9 cellular contexts compared by ENCODE assay signal in genomic region chr18:48825101-48825745, GRCh38.
DNase-seq lines count a peak whose midpoint lies in the region; ATAC-seq and TF ChIP-seq lines count a peak whose summit lies in the region.
"Had no signal": no experiment of that assay in that cellular context is flagged by ENCODE, and none has a peak within 500 bp of the region (broad histone marks: within the 10 kb centered on the region; RNA-seq: fewer than 3 reads in every experiment).

No MANE protein-coding gene starts in this region.

- peaks cover 37% of the 10 kb centered on the region for H3F3A ChIP-seq in neural progenitor cell (ENCODE audit: low read depth)

- CTCF ChIA-PET in activated B cell treated with CpG ODN at 0.5 μM for 24 hours (lab: Charles Lee) (no interaction called here), Caco-2 (lab: Charles Lee) (no interaction called here)

- H3K36me3 ChIP-seq in BLaER1: peaks cover 10% of the 10 kb centered on the region; the same call in 1 of the 2 replicates
- no peaks in the 10 kb centered on the region for H3K36me3 ChIP-seq in neural progenitor cell
- H3K36me3 ChIP-seq in tibial nerve: peaks cover 0 to 32% (median 0%) of the 10 kb centered on the region in 3 donors
- H3K36me3 ChIP-seq in Caco-2 (ENCODE audit: control insufficient read depth, insufficient read depth, low read length): no peaks in the 10 kb centered on the region

- no peaks in the 10 kb centered on the region for H3K9me3 Mint-ChIP-seq in activated B cell treated with CpG ODN at 0.5 μM for 24 hours
- H3K9me3 Mint-ChIP-seq in neural progenitor cell: peaks cover 14% of the 10 kb centered on the region
- no peaks in the 10 kb centered on the region for H3K9me3 Mint-ChIP-seq in Caco-2 (ENCODE audit: unreplicated experiment)

- peaks cover 16% of the 10 kb centered on the region for H3K4me1 Mint-ChIP-seq in activated B cell treated with CpG ODN at 0.5 μM for 24 hours
- peaks cover 58% of the 10 kb centered on the region for H3K4me1 Mint-ChIP-seq in neural progenitor cell
- peaks cover 19% of the 10 kb centered on the region for H3K4me1 Mint-ChIP-seq in Caco-2 (ENCODE audit: low read depth, unreplicated experiment)

- no peak for TF ChIP-seq CTCF in activated B cell treated with CpG ODN at 0.5 μM for 24 hours (IDR thresholded peaks at IDR 0.05)
- TF ChIP-seq CTCF in neural progenitor cell (IDR thresholded peaks at IDR 0.05): no peak
- no peak for TF ChIP-seq CTCF in tibial nerve (IDR thresholded peaks at IDR 0.05)
- no peak for TF ChIP-seq CTCF in Caco-2 (IDR thresholded peaks at IDR 0.05; ENCODE audit: insufficient read depth in 1 of 2, low read depth in 1 of 2, low read length in 1 of 2, severe bottlenecking in 1 of 2, unreplicated experiment in 1 of 2)

- H3K4me1 ChIP-seq in BLaER1 (peaks cover 77% of the 10 kb centered on the region), neural progenitor cell (peaks cover 49% of the 10 kb centered on the region), tibial nerve (peaks cover 0 to 60% (median 22%) of the 10 kb centered on the region in 4 donors), Caco-2 (peaks cover 9% of the 10 kb centered on the region; the same call in 1 of the 2 replicates)

- no peak for TF ChIP-seq POLR2A in tibial nerve (IDR thresholded peaks at IDR 0.05)

- H3K4me3 Mint-ChIP-seq in activated B cell treated with CpG ODN at 0.5 μM for 24 hours (no peak overlapping the region), neural progenitor cell (no peak overlapping the region), Caco-2 (ENCODE audit: unreplicated experiment) (no peak overlapping the region)

- no peak overlapping the region for H2AFZ ChIP-seq in neural progenitor cell (replicated peaks)

- H3K27ac Mint-ChIP-seq in activated B cell treated with CpG ODN at 0.5 μM for 24 hours (no peak overlapping the region), neural progenitor cell (peak overlapping the region; percentile 85), Caco-2 (ENCODE audit: unreplicated experiment) (no peak overlapping the region)

- H4K20me1 ChIP-seq in BLaER1 (no peaks in the 10 kb centered on the region), neural progenitor cell (ENCODE audit: low read depth) (no peaks in the 10 kb centered on the region)

- peak; percentile 2 for DNase-seq in activated B cell treated with CpG ODN at 0.5 μM for 24 hours
- peak; percentile 76 for DNase-seq in fibroblast of peridontal ligament (ENCODE audit: extremely low read depth)
- DNase-seq in neural progenitor cell (ENCODE audit: low spot score): no peak
- no peak for DNase-seq in tibial nerve (ENCODE audit: low spot score in 2 of 2)
- no peak for DNase-seq in Caco-2
- DNase-seq: NCI-H510A had no signal

- no peaks in the 10 kb centered on the region for H3K36me3 Mint-ChIP-seq in activated B cell treated with CpG ODN at 0.5 μM for 24 hours (ENCODE audit: low read depth)
- H3K36me3 Mint-ChIP-seq in neural progenitor cell: peaks cover 23% of the 10 kb centered on the region
- peaks cover 7% of the 10 kb centered on the region for H3K36me3 Mint-ChIP-seq in Caco-2 (ENCODE audit: insufficient read depth, unreplicated experiment)

- POLR2A ChIA-PET in activated B cell treated with CpG ODN at 0.5 μM for 24 hours (lab: Charles Lee): no interaction called here
- POLR2A ChIA-PET in Caco-2 (lab: Charles Lee): no interaction called here

- no TSS peak for BruUV-seq in Caco-2 (replicated peaks; lab: Mats Ljungman, UMichigan)

- peak overlapping the region; percentile 94 for H3K4me2 ChIP-seq in BLaER1
- no peak overlapping the region for H3K4me2 ChIP-seq in neural progenitor cell

- no peak overlapping the region for H3K9ac ChIP-seq in BLaER1
- H3K9ac ChIP-seq in neural progenitor cell: no peak overlapping the region

- H3K9me3 ChIP-seq in BLaER1 (peaks cover 12% of the 10 kb centered on the region), neural progenitor cell (ENCODE audit: low read depth) (no peaks in the 10 kb centered on the region), tibial nerve (peaks cover 0 to 9% (median 0%) of the 10 kb centered on the region in 4 donors), Caco-2 (no peaks in the 10 kb centered on the region)

- ATAC-seq in activated B cell treated with CpG ODN at 0.5 μM for 24 hours (ENCODE audit: low read depth): no peak
- ATAC-seq in GM19395 (IDR thresholded peaks at IDR 0.05; ENCODE audit: unreplicated experiment): no peak
- ATAC-seq in GM18909 (IDR thresholded peaks at IDR 0.05; ENCODE audit: poor library complexity, unreplicated experiment): no peak

- H3K27me3 ChIP-seq in BLaER1: no peaks in the 10 kb centered on the region
- no peaks in the 10 kb centered on the region for H3K27me3 ChIP-seq in neural progenitor cell
- H3K27me3 ChIP-seq in tibial nerve: no peaks in the 10 kb centered on the region
- no peaks in the 10 kb centered on the region for H3K27me3 ChIP-seq in Caco-2 (replicated peaks; ENCODE audit: control insufficient read depth, insufficient read depth, low read length)

- H3K27me3 Mint-ChIP-seq in activated B cell treated with CpG ODN at 0.5 μM for 24 hours (peaks cover 8% of the 10 kb centered on the region), neural progenitor cell (ENCODE audit: insufficient read depth, low read depth) (peaks cover 7% of the 10 kb centered on the region), Caco-2 (ENCODE audit: insufficient read depth, unreplicated experiment) (no peaks in the 10 kb centered on the region)

- H3K4me3 ChIP-seq in BLaER1 (no peak overlapping the region), neural progenitor cell (no peak overlapping the region), tibial nerve (no peak overlapping the region), Caco-2 (ENCODE audit: low read depth, low read length) (no peak overlapping the region)

- intact Hi-C loops in activated B cell treated with CpG ODN at 0.5 μM for 24 hours (cut with micrococcal nuclease): no loop called here
- intact Hi-C loops in Caco-2 (cut with micrococcal nuclease; ENCODE audit: unreplicated experiment): no loop called here

- WGBS in tibial nerve, 2 donors: 35 to 43% methylated on average over 6 of the region's 6 CpGs

- no peak for TF ChIP-seq EP300 in tibial nerve (IDR thresholded peaks at IDR 0.05)

- no peaks in the 10 kb centered on the region for H3K79me2 ChIP-seq in neural progenitor cell (ENCODE audit: low read depth)

- peak overlapping the region; percentile 11; the same call in 1 of the 2 replicates for H3K27ac ChIP-seq in BLaER1
- H3K27ac ChIP-seq in neural progenitor cell: no peak overlapping the region
- peak overlapping the region in 2 of 4 donors; percentile 12 to 32 for H3K27ac ChIP-seq in tibial nerve

Comparison
In these comparisons a context has a peak if more than half of its experiments do, and no peak if none do; other contexts are left out.
1. DNase-seq: peak in activated B cell treated with CpG ODN at 0.5 μM for 24 hours (single experiment) and fibroblast of peridontal ligament (single experiment); none in neural progenitor cell (single experiment), tibial nerve (0 of 2) and Caco-2 (0 of 2).